In genomic region chr5:90409318-90410177, GRCh38 we compare ENCODE assay signal across 1 cellular context.
TF ChIP-seq lines count a peak whose summit lies in the region.

CETN3 (minus strand) TSS chr5:90409756; CDS start chr5:90409661, 95 bp downstream.

TF ChIP-seq in K562, 482 proteins besides CTCF, POLR2A, EP300 and RAD21 (continued from another document and continues in another):
- TF ChIP-seq RNF2 (IDR thresholded peaks at IDR 0.05) = no peak
- no peak for TF ChIP-seq NFE2L1 (tag; IDR thresholded peaks at IDR 0.05; ENCODE audit: borderline replicate concordance, low read depth)
- no peak; the same call in 1 of the 2 replicates for TF ChIP-seq C11orf30 (IDR thresholded peaks at IDR 0.05; ENCODE audit: low read depth)
- peak; percentile 87 for TF ChIP-seq EP400 (IDR thresholded peaks at IDR 0.05)
- TF ChIP-seq MNT (conservative IDR thresholded peaks at IDR 0.05) = peak; percentile 59 to 70; a peak in 1 of 4 replicates
- TF ChIP-seq NFXL1 (CRISPR knock-in tag; IDR thresholded peaks at IDR 0.05) = 0 out of 2 replicates have a peak, but pooled peaks have one; percentile 38
- TF ChIP-seq TCF15 (CRISPR knock-in tag; IDR thresholded peaks at IDR 0.05) = no peak
- TF ChIP-seq POLR2G (IDR thresholded peaks at IDR 0.05; ENCODE audit: low read depth, low read length) = peak; percentile 92
- no peak for TF ChIP-seq FIP1L1 (IDR thresholded peaks at IDR 0.05; ENCODE audit: low read depth, low read length, poor library complexity, severe bottlenecking)
- peak; percentile 68; the same call in 1 of the 2 replicates for TF ChIP-seq EGR1 (conservative IDR thresholded peaks at IDR 0.05)
- TF ChIP-seq THRAP3 (IDR thresholded peaks at IDR 0.05; ENCODE audit: borderline replicate concordance) = peak; percentile 29; the same call in 1 of the 2 replicates
- 0 out of 2 replicates have a peak, but pooled peaks have one; percentile 23 for TF ChIP-seq SMARCE1 (IDR thresholded peaks at IDR 0.05)
- TF ChIP-seq BRCA1 (IDR thresholded peaks at IDR 0.05) = no peak
- no peak for TF ChIP-seq BRCA1 (CRISPR knock-in tag; IDR thresholded peaks at IDR 0.05)
- peak; percentile 52; the same call in 1 of the 2 replicates for TF ChIP-seq E2F1 (CRISPR knock-in tag; IDR thresholded peaks at IDR 0.05)
- TF ChIP-seq KLF1 (tag; IDR thresholded peaks at IDR 0.05) = no peak
- no peak for TF ChIP-seq PTRF (tag; IDR thresholded peaks at IDR 0.05)
- TF ChIP-seq ZNF12 (CRISPR knock-in tag; IDR thresholded peaks at IDR 0.05) = 0 out of 2 replicates have a peak, but pooled peaks have one; percentile 20
- no peak for TF ChIP-seq PTBP1 (IDR thresholded peaks at IDR 0.05; ENCODE audit: low read depth, low read length)
- no peak for TF ChIP-seq ZHX1 (conservative IDR thresholded peaks at IDR 0.05; ENCODE audit: low read length)
- no peak for TF ChIP-seq FOXJ3 (CRISPR knock-in tag; IDR thresholded peaks at IDR 0.05)
- TF ChIP-seq ZNF408 (CRISPR knock-in tag; IDR thresholded peaks at IDR 0.05; ENCODE audit: low read depth) = no peak
- peak; percentile 90 for TF ChIP-seq PML (IDR thresholded peaks at IDR 0.05; ENCODE audit: low read length)
- TF ChIP-seq ATF4 (CRISPR knock-in tag; IDR thresholded peaks at IDR 0.05) = peak; percentile 63
- no peak for TF ChIP-seq ARID2 (IDR thresholded peaks at IDR 0.05)
- TF ChIP-seq PURB (CRISPR knock-in tag; IDR thresholded peaks at IDR 0.05; ENCODE audit: low read depth) = no peak
- no peak for TF ChIP-seq GABPB1 (CRISPR knock-in tag; IDR thresholded peaks at IDR 0.05)
- TF ChIP-seq SRSF3 (IDR thresholded peaks at IDR 0.05; ENCODE audit: insufficient read depth, low read length) = no peak
- peak; percentile 9; the same call in 1 of the 2 replicates for TF ChIP-seq SMAD4 (CRISPR knock-in tag; conservative IDR thresholded peaks at IDR 0.05)
- no peak for TF ChIP-seq ZNF165 (CRISPR knock-in tag; IDR thresholded peaks at IDR 0.05; ENCODE audit: borderline replicate concordance)
- no peak; the same call in 1 of the 2 replicates for TF ChIP-seq MIER1 (IDR thresholded peaks at IDR 0.05; ENCODE audit: low read depth)
- TF ChIP-seq MTA1 (IDR thresholded peaks at IDR 0.05; ENCODE audit: borderline replicate concordance) = no peak
- TF ChIP-seq ZNF253 (CRISPR knock-in tag; conservative IDR thresholded peaks at IDR 0.05) = no peak
- no peak for TF ChIP-seq NCOA4 (IDR thresholded peaks at IDR 0.05; ENCODE audit: partially characterized antibody)
- TF ChIP-seq PHB (CRISPR knock-in tag; IDR thresholded peaks at IDR 0.05) = no peak
- TF ChIP-seq SP2 (IDR thresholded peaks at IDR 0.05; ENCODE audit: extremely low read depth, low read depth, low read length, poor library complexity, severe bottlenecking) = peak; percentile 63
- TF ChIP-seq YY1 (IDR thresholded peaks at IDR 0.05; ENCODE audit: borderline replicate concordance in 1 of 3, control insufficient read depth in 1 of 3, extremely low read depth in 1 of 3, insufficient read depth in 3 of 3, insufficient read length in 1 of 3, insufficient replicate concordance in 2 of 3, low read depth in 1 of 3, low read length in 2 of 3) = peak; percentile 53 to 95 (median 88)
- TF ChIP-seq ELK3 (CRISPR knock-in tag; IDR thresholded peaks at IDR 0.05) = no peak
- no peak for TF ChIP-seq NCOA6 (IDR thresholded peaks at IDR 0.05)
- peak; percentile 85 for TF ChIP-seq ZFX (CRISPR knock-in tag; IDR thresholded peaks at IDR 0.05)
- no peak for TF ChIP-seq BACH1 (tag; IDR thresholded peaks at IDR 0.05)
- no peak for TF ChIP-seq ZNF778 (CRISPR knock-in tag; IDR thresholded peaks at IDR 0.05)
- TF ChIP-seq HDAC3 (IDR thresholded peaks at IDR 0.05; ENCODE audit: borderline replicate concordance, partially characterized antibody) = no peak
- peak; percentile 3 to 36; a peak in 1 of 4 replicates for TF ChIP-seq ARNT (IDR thresholded peaks at IDR 0.05)
- 0 out of 2 replicates have a peak, but pooled peaks have one; percentile 13 for TF ChIP-seq CBX5 (IDR thresholded peaks at IDR 0.05; ENCODE audit: borderline replicate concordance, low read depth)
- TF ChIP-seq NR2C1 (IDR thresholded peaks at IDR 0.05) = no peak
- TF ChIP-seq NR2C1 (tag; IDR thresholded peaks at IDR 0.05) = peak; percentile 3; the same call in 1 of the 2 replicates
- TF ChIP-seq SRSF9 (IDR thresholded peaks at IDR 0.05; ENCODE audit: borderline replicate concordance, low read depth, low read length) = no peak
- TF ChIP-seq COPS2 (conservative IDR thresholded peaks at IDR 0.05) = no peak
- peak; percentile 17; the same call in 1 of the 2 replicates for TF ChIP-seq SMARCA4 (IDR thresholded peaks at IDR 0.05)
- peak; percentile 97 for TF ChIP-seq PKNOX1 (IDR thresholded peaks at IDR 0.05)
- TF ChIP-seq ATF3 (IDR thresholded peaks at IDR 0.05) = 0 out of 2 replicates have a peak, but pooled peaks have one; percentile 5
- TF ChIP-seq ATF3 (CRISPR knock-in tag; conservative IDR thresholded peaks at IDR 0.05) = no peak
- TF ChIP-seq HNRNPL (IDR thresholded peaks at IDR 0.05; ENCODE audit: low read depth, low read length) = no peak
- TF ChIP-seq CREB5 (CRISPR knock-in tag; IDR thresholded peaks at IDR 0.05) = peak; percentile 29; the same call in 1 of the 2 replicates
- TF ChIP-seq ZNF830 (CRISPR knock-in tag; IDR thresholded peaks at IDR 0.05) = peak; percentile 89
- peak; percentile 48; the same call in 1 of the 2 replicates for TF ChIP-seq HDAC6 (IDR thresholded peaks at IDR 0.05; ENCODE audit: low read depth, low read length)
- TF ChIP-seq MITF (IDR thresholded peaks at IDR 0.05) = no peak
- peak; percentile 43; the same call in 1 of the 2 replicates for TF ChIP-seq CBFA2T3 (IDR thresholded peaks at IDR 0.05)
- TF ChIP-seq TFAP4 (CRISPR knock-in tag; IDR thresholded peaks at IDR 0.05; ENCODE audit: borderline replicate concordance) = peak; percentile 70; the same call in 1 of the 2 replicates
- TF ChIP-seq CHD2 (IDR thresholded peaks at IDR 0.05; ENCODE audit: low read depth, low read length) = peak; percentile 92
